ENCODE assay signal across 14 cellular contexts in the genomic region with DNA sequence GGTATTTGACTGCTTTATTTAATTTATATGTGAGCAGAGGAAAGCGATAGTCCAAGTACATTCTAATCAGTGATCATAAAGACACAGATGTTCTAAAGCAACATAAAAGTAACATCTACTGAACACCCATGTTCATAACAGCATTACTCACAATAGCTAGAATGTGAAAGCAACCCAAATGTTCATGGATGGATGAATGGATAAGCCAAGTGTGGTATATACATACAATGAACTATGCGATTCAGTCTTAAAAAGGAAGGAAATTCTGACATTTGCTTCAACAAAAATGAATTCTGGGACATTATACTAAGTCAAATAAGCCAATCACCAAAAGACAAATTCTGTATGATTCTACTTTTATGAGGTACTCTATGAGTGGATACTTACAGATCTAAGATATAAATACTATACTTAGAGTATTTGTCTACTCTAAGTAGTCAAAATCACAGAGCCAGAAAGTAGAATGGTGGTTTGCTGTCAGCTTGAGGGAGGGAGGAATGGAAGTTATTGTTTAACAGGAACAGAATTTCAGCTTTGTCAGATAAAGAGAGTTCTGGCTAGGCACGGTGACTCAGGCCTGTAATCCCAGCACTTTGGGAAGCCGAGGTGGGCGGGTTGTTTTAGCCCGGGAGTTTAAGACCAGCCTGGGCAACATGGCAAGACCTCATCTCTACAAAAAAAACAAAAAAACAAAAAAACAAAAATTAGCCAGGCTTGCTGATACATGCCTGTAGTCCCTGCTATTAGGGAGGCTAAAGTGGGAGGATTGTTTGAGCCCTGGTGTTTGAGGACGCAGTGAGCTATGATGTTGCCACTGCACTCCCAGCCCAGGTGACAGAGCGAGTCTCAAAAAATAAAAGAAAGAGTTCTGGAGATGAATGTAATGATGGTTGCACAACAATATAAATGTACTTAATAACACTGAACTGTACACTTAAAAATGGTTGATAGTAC.
DNase-seq lines count a peak whose midpoint lies in the region; ATAC-seq and TF ChIP-seq lines count a peak whose summit lies in the region.
"Had no signal": no experiment of that assay in that cellular context is flagged by ENCODE, and none has a peak within 500 bp of the region (broad histone marks: within the 10 kb centered on the region; RNA-seq: fewer than 3 reads in every experiment).

No MANE protein-coding gene starts in this region.

- in situ Hi-C loops in Panc1 (cut with HindIII; ENCODE audit: low pct_unique_long_range_greater_than_20kb, low sequenced_read_pairs) = no loop called here

- CTCF ChIA-PET in Panc1 (lab: Charles Lee) = no interaction called here

- H3K4ac ChIP-seq in mesenchymal stem cell (ENCODE audit: low read depth in 1 of 2, low read length in 2 of 2) = no peak overlapping the region

- no peak overlapping the region for H3K9ac ChIP-seq in mesenchymal stem cell (ENCODE audit: low read length)

- POLR2A ChIA-PET in Panc1 (lab: Charles Lee) = no interaction called here

- H2BK15ac ChIP-seq in mesenchymal stem cell (ENCODE audit: low read depth, poor library complexity, severe bottlenecking) = no peak overlapping the region

- no TSS peak for BruUV-seq in Panc1 (replicated peaks; lab: Mats Ljungman, UMichigan)

- no peak overlapping the region for H3K14ac ChIP-seq in mesenchymal stem cell (ENCODE audit: low read length in 2 of 2)

- ATAC-seq in Panc1 (no peak), SK-N-SH treated with all-trans-retinoic acid at 6 μM for 48 hours (no peak)
- ATAC-seq: T-cell had no signal

- H2BK5ac ChIP-seq in mesenchymal stem cell (ENCODE audit: low read depth, low read length, poor library complexity, severe bottlenecking) = peak overlapping the region; percentile 99

- H3K9me3 ChIP-seq in Panc1 (ENCODE audit: control insufficient read depth, insufficient read depth, low read depth, low read length) (no peaks in the 10 kb centered on the region), mesenchymal stem cell (ENCODE audit: control insufficient read depth, low read length) (no peaks in the 10 kb centered on the region)

- peaks cover 40% of the 10 kb centered on the region for H3K4me1 ChIP-seq in Panc1 (ENCODE audit: control insufficient read depth, insufficient read depth, low read length)
- peaks cover 14% of the 10 kb centered on the region for H3K4me1 ChIP-seq in mesenchymal stem cell (ENCODE audit: control insufficient read depth, insufficient read depth, low read depth, low read length)

- H3K4me2 ChIP-seq in mesenchymal stem cell (ENCODE audit: low read length, poor library complexity, severe bottlenecking) = peak overlapping the region; percentile 23

- DNase-seq in EH (ENCODE audit: low read depth) (peak; percentile 49), Panc1 (ENCODE audit: low read depth, low spot score) (no peak), fibroblast of mammary gland (ENCODE audit: low read depth) (peak; percentile 49), mesenchymal stem cell (peak; percentile 31), NCI-H1436 (lab: John Stamatoyannopoulos, UW) (no peak), T-helper 1 cell (no peak), ureter (ENCODE audit: low spot score) (no peak)
- DNase-seq: hypothalamus, KG1, NCI-H187, NCI-H524 treated with DMSO at 0.1 percent for 48 hours, T-cell had no signal

- H3K27ac ChIP-seq in Panc1 (ENCODE audit: low read length) = peak overlapping the region; percentile 100
- peak overlapping the region; percentile 100 for H3K27ac ChIP-seq in mesenchymal stem cell (ENCODE audit: low read length, poor library complexity, severe bottlenecking)

- no peak overlapping the region for H2BK120ac ChIP-seq in mesenchymal stem cell (ENCODE audit: low read depth, low read length)

- no peak overlapping the region for H4K91ac ChIP-seq in mesenchymal stem cell (ENCODE audit: low read length)

- H2BK12ac ChIP-seq in mesenchymal stem cell (ENCODE audit: low read length in 2 of 2) = no peak overlapping the region

- H2AK5ac ChIP-seq in mesenchymal stem cell (ENCODE audit: low read length, severe bottlenecking) = peak overlapping the region; percentile 100

- H3K27me3 ChIP-seq in Panc1 (ENCODE audit: control insufficient read depth, insufficient read depth, low read length) = no peaks in the 10 kb centered on the region
- H3K27me3 ChIP-seq in mesenchymal stem cell (ENCODE audit: control insufficient read depth in 1 of 2, insufficient read depth in 1 of 2, low read length in 2 of 2) = no peaks in the 10 kb centered on the region

- H3K23ac ChIP-seq in mesenchymal stem cell (ENCODE audit: low read length in 2 of 2) = no peak overlapping the region

- H3K79me1 ChIP-seq in mesenchymal stem cell (replicated peaks; ENCODE audit: low read length, poor library complexity, severe bottlenecking) = peaks cover 5% of the 10 kb centered on the region

- TF ChIP-seq CTCF in Panc1 (IDR thresholded peaks at IDR 0.05) (no peak), fibroblast of mammary gland (conservative IDR thresholded peaks at IDR 0.05; ENCODE audit: control insufficient read depth, insufficient read depth, low read depth, low read length) (no peak)

- H3K36me3 ChIP-seq in Panc1 (ENCODE audit: control insufficient read depth, insufficient read depth, low read length) (no peaks in the 10 kb centered on the region), mesenchymal stem cell (ENCODE audit: control insufficient read depth in 1 of 2, insufficient read depth in 2 of 2, low read depth in 1 of 2, low read length in 2 of 2) (no peaks in the 10 kb centered on the region)

- H3K18ac ChIP-seq in mesenchymal stem cell (ENCODE audit: low read depth in 1 of 2, low read length in 2 of 2) = no peak overlapping the region

- no peak overlapping the region for H3K4me3 ChIP-seq in Panc1 (ENCODE audit: low read depth in 2 of 2, low read length in 2 of 2)
- no peak overlapping the region for H3K4me3 ChIP-seq in fibroblast of mammary gland (ENCODE audit: control insufficient read depth, low read depth, low read length)
- H3K4me3 ChIP-seq in mesenchymal stem cell (ENCODE audit: insufficient read depth in 1 of 2, low read depth in 1 of 2, low read length in 2 of 2) = no peak overlapping the region
- H3K4me3 ChIP-seq: skin epidermis had no signal

- intact Hi-C loops in Panc1 (cut with micrococcal nuclease; ENCODE audit: unreplicated experiment) = no loop called here

- WGBS in mesenchymal stem cell = 50% methylated on average over 4 of the region's 8 CpGs

- H4K8ac ChIP-seq in mesenchymal stem cell (ENCODE audit: low read length) = no peak overlapping the region

- H2AFZ ChIP-seq in mesenchymal stem cell (ENCODE audit: low read depth, low read length) = no peak overlapping the region

TF ChIP-seq in SK-N-SH treated with all-trans-retinoic acid at 6 μM for 48 hours, 23 proteins besides CTCF, POLR2A, EP300 and RAD21 (continues in another document):
- TF ChIP-seq RARB (CRISPR knock-in tag; IDR thresholded peaks at IDR 0.05) = no peak
- TF ChIP-seq, protein P1, sequence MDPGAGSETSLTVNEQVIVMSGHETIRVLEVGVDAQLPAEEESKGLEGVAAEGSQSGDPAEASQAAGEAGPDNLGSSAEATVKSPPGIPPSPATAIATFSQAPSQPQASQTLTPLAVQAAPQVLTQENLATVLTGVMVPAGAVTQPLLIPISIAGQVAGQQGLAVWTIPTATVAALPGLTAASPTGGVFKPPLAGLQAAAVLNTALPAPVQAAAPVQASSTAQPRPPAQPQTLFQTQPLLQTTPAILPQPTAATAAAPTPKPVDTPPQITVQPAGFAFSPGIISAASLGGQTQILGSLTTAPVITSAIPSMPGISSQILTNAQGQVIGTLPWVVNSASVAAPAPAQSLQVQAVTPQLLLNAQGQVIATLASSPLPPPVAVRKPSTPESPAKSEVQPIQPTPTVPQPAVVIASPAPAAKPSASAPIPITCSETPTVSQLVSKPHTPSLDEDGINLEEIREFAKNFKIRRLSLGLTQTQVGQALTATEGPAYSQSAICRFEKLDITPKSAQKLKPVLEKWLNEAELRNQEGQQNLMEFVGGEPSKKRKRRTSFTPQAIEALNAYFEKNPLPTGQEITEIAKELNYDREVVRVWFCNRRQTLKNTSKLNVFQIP (CRISPR knock-in tag; IDR thresholded peaks at IDR 0.05; ENCODE audit: borderline replicate concordance, low read depth) = no peak
- no peak for TF ChIP-seq ZNF8 (CRISPR knock-in tag; IDR thresholded peaks at IDR 0.05)
- TF ChIP-seq, protein P2, sequence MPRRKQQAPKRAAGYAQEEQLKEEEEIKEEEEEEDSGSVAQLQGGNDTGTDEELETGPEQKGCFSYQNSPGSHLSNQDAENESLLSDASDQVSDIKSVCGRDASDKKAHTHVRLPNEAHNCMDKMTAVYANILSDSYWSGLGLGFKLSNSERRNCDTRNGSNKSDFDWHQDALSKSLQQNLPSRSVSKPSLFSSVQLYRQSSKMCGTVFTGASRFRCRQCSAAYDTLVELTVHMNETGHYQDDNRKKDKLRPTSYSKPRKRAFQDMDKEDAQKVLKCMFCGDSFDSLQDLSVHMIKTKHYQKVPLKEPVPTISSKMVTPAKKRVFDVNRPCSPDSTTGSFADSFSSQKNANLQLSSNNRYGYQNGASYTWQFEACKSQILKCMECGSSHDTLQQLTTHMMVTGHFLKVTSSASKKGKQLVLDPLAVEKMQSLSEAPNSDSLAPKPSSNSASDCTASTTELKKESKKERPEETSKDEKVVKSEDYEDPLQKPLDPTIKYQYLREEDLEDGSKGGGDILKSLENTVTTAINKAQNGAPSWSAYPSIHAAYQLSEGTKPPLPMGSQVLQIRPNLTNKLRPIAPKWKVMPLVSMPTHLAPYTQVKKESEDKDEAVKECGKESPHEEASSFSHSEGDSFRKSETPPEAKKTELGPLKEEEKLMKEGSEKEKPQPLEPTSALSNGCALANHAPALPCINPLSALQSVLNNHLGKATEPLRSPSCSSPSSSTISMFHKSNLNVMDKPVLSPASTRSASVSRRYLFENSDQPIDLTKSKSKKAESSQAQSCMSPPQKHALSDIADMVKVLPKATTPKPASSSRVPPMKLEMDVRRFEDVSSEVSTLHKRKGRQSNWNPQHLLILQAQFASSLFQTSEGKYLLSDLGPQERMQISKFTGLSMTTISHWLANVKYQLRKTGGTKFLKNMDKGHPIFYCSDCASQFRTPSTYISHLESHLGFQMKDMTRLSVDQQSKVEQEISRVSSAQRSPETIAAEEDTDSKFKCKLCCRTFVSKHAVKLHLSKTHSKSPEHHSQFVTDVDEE (CRISPR knock-in tag; IDR thresholded peaks at IDR 0.05) = no peak
- no peak for TF ChIP-seq CSDC2 (CRISPR knock-in tag; IDR thresholded peaks at IDR 0.05)
- no peak for TF ChIP-seq TCF4 (CRISPR knock-in tag; IDR thresholded peaks at IDR 0.05; ENCODE audit: borderline replicate concordance)
- no peak for TF ChIP-seq ZFP30 (CRISPR knock-in tag; IDR thresholded peaks at IDR 0.05)
- TF ChIP-seq GLIS3 (CRISPR knock-in tag; IDR thresholded peaks at IDR 0.05) = no peak
- no peak for TF ChIP-seq ESRRG (CRISPR knock-in tag; IDR thresholded peaks at IDR 0.05)

Comparison
In these comparisons a context has a peak if more than half of its experiments do, and no peak if none do; other contexts are left out.
1. DNase-seq: peak in EH (single experiment), fibroblast of mammary gland (single experiment) and mesenchymal stem cell (single experiment); none in Panc1 (single experiment), NCI-H1436 (single experiment), T-helper 1 cell (0 of 5) and ureter (single experiment).